1 cellular context compared by ENCODE assay signal in genomic region chr12:111408116-111408440, GRCh38.
TF ChIP-seq lines count a peak whose summit lies in the region.

No MANE protein-coding gene starts in this region.

TF ChIP-seq in GM12878, 131 proteins besides CTCF, POLR2A, EP300 and RAD21:
- TF ChIP-seq, protein P1, sequence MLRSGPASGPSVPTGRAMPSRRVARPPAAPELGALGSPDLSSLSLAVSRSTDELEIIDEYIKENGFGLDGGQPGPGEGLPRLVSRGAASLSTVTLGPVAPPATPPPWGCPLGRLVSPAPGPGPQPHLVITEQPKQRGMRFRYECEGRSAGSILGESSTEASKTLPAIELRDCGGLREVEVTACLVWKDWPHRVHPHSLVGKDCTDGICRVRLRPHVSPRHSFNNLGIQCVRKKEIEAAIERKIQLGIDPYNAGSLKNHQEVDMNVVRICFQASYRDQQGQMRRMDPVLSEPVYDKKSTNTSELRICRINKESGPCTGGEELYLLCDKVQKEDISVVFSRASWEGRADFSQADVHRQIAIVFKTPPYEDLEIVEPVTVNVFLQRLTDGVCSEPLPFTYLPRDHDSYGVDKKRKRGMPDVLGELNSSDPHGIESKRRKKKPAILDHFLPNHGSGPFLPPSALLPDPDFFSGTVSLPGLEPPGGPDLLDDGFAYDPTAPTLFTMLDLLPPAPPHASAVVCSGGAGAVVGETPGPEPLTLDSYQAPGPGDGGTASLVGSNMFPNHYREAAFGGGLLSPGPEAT (IDR thresholded peaks at IDR 0.05; ENCODE audit: low read depth), result no peak
- TF ChIP-seq MLLT1 (IDR thresholded peaks at IDR 0.05) (no peak), ZNF207 (IDR thresholded peaks at IDR 0.05; ENCODE audit: borderline replicate concordance) (no peak), KAT2A (conservative IDR thresholded peaks at IDR 0.05; ENCODE audit: control insufficient read depth, low read depth, low read length) (no peak), ZNF24 (IDR thresholded peaks at IDR 0.05) (peak; percentile 29; the same call in 1 of the 2 replicates), SMARCA5 (IDR thresholded peaks at IDR 0.05) (0 out of 2 replicates have a peak, but pooled peaks have one; percentile 48), ZNF217 (IDR thresholded peaks at IDR 0.05) (peak; percentile 81; the same call in 1 of the 2 replicates), YY1 (IDR thresholded peaks at IDR 0.05; ENCODE audit: low read depth, low read length) (no peak)
